8 cellular contexts compared by ENCODE assay signal in genomic region chr2:39696838-39697237, GRCh38. TPM values are rescaled to one million over a fixed set of nuclear protein-coding genes. Genes with fewer than 3 reads are reported as not detected.
DNase-seq lines count a peak whose midpoint lies in the region; ATAC-seq and TF ChIP-seq lines count a peak whose summit lies in the region.

No MANE protein-coding gene starts in this region.

- no peaks in the 10 kb centered on the region for H3K36me3 Mint-ChIP-seq in Caco-2 (ENCODE audit: insufficient read depth, unreplicated experiment)

- H3K9me3 ChIP-seq in lung (ENCODE audit: control insufficient read depth in 2 of 2, insufficient read depth in 1 of 2, low read length in 1 of 2) (peaks cover 0 to 5% of the 10 kb centered on the region in 2 donors), Caco-2 (no peaks in the 10 kb centered on the region; the same call in 1 of the 2 replicates)

- no peaks in the 10 kb centered on the region for H3K4me1 Mint-ChIP-seq in Caco-2 (ENCODE audit: low read depth, unreplicated experiment)

- CTCF ChIA-PET in Caco-2 (lab: Charles Lee) = interaction anchor here (0.7 to 0.8 kb wide), 2 partner anchors 103 to 180 kb away, joined by 3 read pairs; no protein-coding TSS in a partner anchor

- H3K27me3 Mint-ChIP-seq in Caco-2 (ENCODE audit: insufficient read depth, unreplicated experiment) = peaks cover 14% of the 10 kb centered on the region

- H3K36me3 ChIP-seq in lung (ENCODE audit: control insufficient read depth in 2 of 2, insufficient read depth in 2 of 2, low read length in 2 of 2) (no peaks in the 10 kb centered on the region), Caco-2 (ENCODE audit: control insufficient read depth, insufficient read depth, low read length) (no peaks in the 10 kb centered on the region)

- DNase-seq in AG08396 (ENCODE audit: low spot score) = peak; percentile 57
- DNase-seq in MV-4-11 (lab: John Stamatoyannopoulos, UW) = peak; percentile 20
- peak in 2 of 61 donors; percentile 12 to 90 for DNase-seq in caudate nucleus (lab: John Stamatoyannopoulos, UW)
- no peak for DNase-seq in lung (ENCODE audit: low spot score)
- no peak for DNase-seq in Caco-2
- no peak for DNase-seq in NCI-H1417 treated with DMSO at 0.1 percent for 48 hours (lab: John Stamatoyannopoulos, UW)
- no peak for DNase-seq in iPS-NIHi11 (ENCODE audit: low spot score)

- TF ChIP-seq CTCF in lung (IDR thresholded peaks at IDR 0.05; ENCODE audit: control extremely low read depth, extremely low read depth) (no peak), Caco-2 (IDR thresholded peaks at IDR 0.05; ENCODE audit: insufficient read depth in 1 of 2, low read depth in 1 of 2, low read length in 1 of 2, severe bottlenecking in 1 of 2, unreplicated experiment in 1 of 2) (no peak)

- H3K27me3 ChIP-seq in lung (ENCODE audit: control insufficient read depth, insufficient read depth) (no peaks in the 10 kb centered on the region), Caco-2 (replicated peaks; ENCODE audit: control insufficient read depth, insufficient read depth, low read length) (no peaks in the 10 kb centered on the region; the same call in 1 of the 2 replicates)

- intact Hi-C loops in Caco-2 (cut with micrococcal nuclease; ENCODE audit: unreplicated experiment) = loop anchor here (10.0 kb wide), 1 partner anchor 182 kb away; no protein-coding TSS in a partner anchor

- no peak overlapping the region for H3K27ac Mint-ChIP-seq in Caco-2 (ENCODE audit: unreplicated experiment)

- H3K27ac ChIP-seq in caudate nucleus (ENCODE audit: low read depth, low read length) (peak overlapping the region; percentile 6), lung (ENCODE audit: low read depth in 1 of 2, low read length in 1 of 2) (peak overlapping the region in 1 of 2 donors; percentile 53)

- peak; percentile 49 for ATAC-seq in lung (ENCODE audit: insufficient read depth, low FRiP score)
- ATAC-seq in HG02798 (IDR thresholded peaks at IDR 0.05; ENCODE audit: poor library complexity, unreplicated experiment) = no peak

- POLR2A ChIA-PET in Caco-2 (lab: Charles Lee) = no interaction called here

- H3K4me3 ChIP-seq in lung = no peak overlapping the region
- no peak overlapping the region for H3K4me3 ChIP-seq in Caco-2 (ENCODE audit: low read depth, low read length)

- H3K4me1 ChIP-seq in lung (ENCODE audit: control insufficient read depth in 2 of 2, insufficient read depth in 2 of 2, low read length in 2 of 2) = peaks cover 6 to 18% of the 10 kb centered on the region in 2 donors
- H3K4me1 ChIP-seq in Caco-2 = no peaks in the 10 kb centered on the region

- H3K9me3 Mint-ChIP-seq in Caco-2 (ENCODE audit: unreplicated experiment) = peaks cover 22% of the 10 kb centered on the region

- no peak overlapping the region for H3K4me3 Mint-ChIP-seq in Caco-2 (ENCODE audit: unreplicated experiment)

- no TSS peak for BruUV-seq in Caco-2 (replicated peaks; lab: Mats Ljungman, UMichigan)

- 50 to 69% methylated on average over 1 of the region's 1 CpG for WGBS in lung, 2 donors

RNA-seq across cellular contexts. Expression of gene TMEM178A, which starts 31.1 kb away (rescaled TPM):
- 1 to 10 TPM; 2.5 to 4.0 TPM for total RNA-seq in lung
- polyA plus RNA-seq in lung = 1 to 10 TPM; 1.4 to 4.8 TPM
- 0.29 TPM in 1 of 2 replicates, not detected in the other for total RNA-seq in Caco-2 (2022)

Comparison
In these comparisons a context has a peak if more than half of its experiments do, and no peak if none do; other contexts are left out.
1. DNase-seq: peak in AG08396 (single experiment) and MV-4-11 (single experiment); none in lung (single experiment), Caco-2 (0 of 2), NCI-H1417 treated with DMSO at 0.1 percent for 48 hours (single experiment) and iPS-NIHi11 (single experiment).